ENCODE assay signal across 16 cellular contexts in the genomic region with DNA sequence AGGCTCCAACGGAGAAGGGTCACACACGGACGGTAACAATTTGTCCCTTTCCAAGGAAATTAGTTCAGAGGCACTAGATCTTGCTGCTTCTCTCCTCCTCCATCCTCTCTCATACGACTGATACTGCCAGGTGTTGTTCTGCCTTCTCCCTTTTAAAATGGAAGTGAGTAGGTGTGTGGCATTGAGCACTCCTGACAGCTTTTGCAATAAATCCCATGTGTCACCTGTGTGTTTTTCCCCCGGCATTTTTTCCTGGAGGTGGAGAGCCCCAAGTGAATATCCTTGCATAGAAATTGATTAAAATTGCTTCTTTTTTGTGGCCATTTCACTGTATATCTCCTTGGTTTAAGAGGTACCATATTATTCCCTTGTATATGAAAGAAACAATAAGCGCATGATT. TPM values are rescaled to one million over a fixed set of nuclear protein-coding genes. Genes with fewer than 3 reads are reported as not detected.
A peak's percentile ranks its signal among the peaks of the same experiment; 100 is the strongest.
DNase-seq lines count a peak whose midpoint lies in the region; ATAC-seq and TF ChIP-seq lines count a peak whose summit lies in the region.
"Had no signal": no experiment of that assay in that cellular context is flagged by ENCODE, and none has a peak within 500 bp of the region (broad histone marks: within the 10 kb centered on the region; RNA-seq: fewer than 3 reads in every experiment).

No MANE protein-coding gene starts in this region.

- intact Hi-C loops in Calu3 (cut with micrococcal nuclease; ENCODE audit: unreplicated experiment), result no loop called here

- ATAC-seq in effector memory CD8-positive, alpha-beta T cell (replicated peaks), result no peak
- ATAC-seq in GM19467 (IDR thresholded peaks at IDR 0.05; ENCODE audit: unreplicated experiment), result no peak
- ATAC-seq in GM18873 (IDR thresholded peaks at IDR 0.05; ENCODE audit: low FRiP score, unreplicated experiment), result no peak

- H3K27ac Mint-ChIP-seq in Calu3 (ENCODE audit: unreplicated experiment) (peak overlapping the region; percentile 97), progenitor cell of endocrine pancreas (peak overlapping the region; percentile 98)
- H3K27ac Mint-ChIP-seq in effector memory CD8-positive, alpha-beta T cell, result peak overlapping the region; percentile 25 to 38

- BruUV-seq in Calu3 (replicated peaks; lab: Mats Ljungman, UMichigan), result TSS peak; percentile 15

- no peak for TF ChIP-seq CTCF in Calu3 (IDR thresholded peaks at IDR 0.05; ENCODE audit: unreplicated experiment)
- TF ChIP-seq CTCF in progenitor cell of endocrine pancreas (IDR thresholded peaks at IDR 0.05; ENCODE audit: unreplicated experiment), result no peak

- no peak for DNase-seq in Calu3
- peak; percentile 20 for DNase-seq in LHCN-M2 (ENCODE audit: low read depth)
- DNase-seq in effector memory CD8-positive, alpha-beta T cell, result no peak
- DNase-seq in progenitor cell of endocrine pancreas (ENCODE audit: low spot score, unreplicated experiment), result no peak
- DNase-seq in epidermal melanocyte (ENCODE audit: insufficient read length, low spot score), result no peak
- DNase-seq in C1 segment of cervical spinal cord (lab: John Stamatoyannopoulos, UW), result no peak
- DNase-seq: adrenal gland; erythroblast; glutamatergic neuron; Karpas-422; NCI-H146; NCI-H446; stimulated activated CD4-positive, alpha-beta T cell treated with anti-CD3 and anti-CD28 coated beads, Interleukin-4, amount 100 ng/mL, for 1 hour; upper lobe of right lung had no signal

- peak overlapping the region; percentile 61 for H3K4me3 Mint-ChIP-seq in Calu3 (ENCODE audit: low read depth, unreplicated experiment)
- H3K4me3 Mint-ChIP-seq in effector memory CD8-positive, alpha-beta T cell, result no peak overlapping the region
- no peak overlapping the region for H3K4me3 Mint-ChIP-seq in progenitor cell of endocrine pancreas (ENCODE audit: low read depth)

- H3K27me3 Mint-ChIP-seq in Calu3 (ENCODE audit: unreplicated experiment) (no peaks in the 10 kb centered on the region), progenitor cell of endocrine pancreas (no peaks in the 10 kb centered on the region)
- H3K27me3 Mint-ChIP-seq in effector memory CD8-positive, alpha-beta T cell, result no peaks in the 10 kb centered on the region

- peaks cover 34% of the 10 kb centered on the region for H3K4me1 Mint-ChIP-seq in Calu3 (ENCODE audit: low read depth, unreplicated experiment)
- peaks cover 16 to 19% of the 10 kb centered on the region in 2 donors for H3K4me1 Mint-ChIP-seq in effector memory CD8-positive, alpha-beta T cell (ENCODE audit: low read depth in 2 of 2)
- peaks cover 15% of the 10 kb centered on the region for H3K4me1 Mint-ChIP-seq in progenitor cell of endocrine pancreas (ENCODE audit: low read depth)

- peaks cover 60% of the 10 kb centered on the region for H3K36me3 Mint-ChIP-seq in Calu3 (ENCODE audit: insufficient read depth, unreplicated experiment)
- peaks cover 28% of the 10 kb centered on the region for H3K36me3 Mint-ChIP-seq in effector memory CD8-positive, alpha-beta T cell (ENCODE audit: insufficient read depth)
- H3K36me3 Mint-ChIP-seq in progenitor cell of endocrine pancreas (ENCODE audit: insufficient read depth), result peaks cover 23% of the 10 kb centered on the region

- H3K9me3 Mint-ChIP-seq in Calu3 (ENCODE audit: low read depth, unreplicated experiment), result no peaks in the 10 kb centered on the region
- H3K9me3 Mint-ChIP-seq in effector memory CD8-positive, alpha-beta T cell, result no peaks in the 10 kb centered on the region
- H3K9me3 Mint-ChIP-seq in progenitor cell of endocrine pancreas (ENCODE audit: low read depth), result no peaks in the 10 kb centered on the region

- CTCF ChIA-PET in Calu3 (lab: Charles Lee), result interaction anchor here (1.0 to 2.4 kb wide), 2 partner anchors 9 to 51 kb away, joined by 3 to 12 read pairs; a partner anchor contains a TSS

RNA-seq across cellular contexts. Expression of a gene that starts 26.2 kb away (rescaled TPM):
- total RNA-seq in Calu3 (2022) (1.1 and 1.7 TPM in 2 replicates), LHCN-M2 (2014; rRNA removed) (0.13 and 0.40 TPM in 2 replicates), progenitor cell of endocrine pancreas (1.1 and 1.6 TPM in 2 replicates)
- 0.36 TPM for polyA plus RNA-seq in LHCN-M2 (2012)

RNA-seq across cellular contexts. Expression of a gene that starts 51.0 kb away (rescaled TPM):
- total RNA-seq in Calu3 (2022) (155 and 164 TPM in 2 replicates), LHCN-M2 (2014; rRNA removed) (68.9 and 82.1 TPM in 2 replicates), progenitor cell of endocrine pancreas (70.3 and 71.9 TPM in 2 replicates)
- polyA plus RNA-seq in LHCN-M2 (2012), result 88.3 TPM

Comparison
In these comparisons a context has a peak if more than half of its experiments do, and no peak if none do; other contexts are left out.
1. H3K27ac Mint-ChIP-seq: peak in every context shown above with its lines; median percentile 98 in progenitor cell of endocrine pancreas; 97 in Calu3; 32 in effector memory CD8-positive, alpha-beta T cell.